Comparison of ENCODE assay signal across 1 cellular context in genomic region chr14:79274641-79275366, GRCh38.
TF ChIP-seq lines count a peak whose summit lies in the region.

No MANE protein-coding gene starts in this region.

TF ChIP-seq in A549, 52 proteins besides CTCF, POLR2A, EP300 and RAD21:
- TF ChIP-seq BCL3 (IDR thresholded peaks at IDR 0.05) (no peak), SMC3 (IDR thresholded peaks at IDR 0.05) (0 out of 3 replicates have a peak, but pooled peaks have one; percentile 8), SREBF2 (IDR thresholded peaks at IDR 0.05) (no peak), NFE2L2 (conservative IDR thresholded peaks at IDR 0.05; ENCODE audit: low read length) (no peak), KDM1A (IDR thresholded peaks at IDR 0.05; ENCODE audit: low read depth) (no peak), ZNF302 (CRISPR knock-in tag; IDR thresholded peaks at IDR 0.05) (no peak)
